In genomic region chr16:67249178-67249759, GRCh38 we compare ENCODE assay signal across 7 cellular contexts. TPM values are rescaled to one million over a fixed set of nuclear protein-coding genes. Genes with fewer than 3 reads are reported as not detected.
DNase-seq lines count a peak whose midpoint lies in the region; ATAC-seq and TF ChIP-seq lines count a peak whose summit lies in the region.

No MANE protein-coding gene starts in this region.

- DNase-seq in H7: no peak
- DNase-seq in hepatic stellate cell (ENCODE audit: low spot score): peak; percentile 31
- no peak for DNase-seq in stimulated activated effector memory CD8-positive, alpha-beta T cell treated with anti-CD3 and anti-CD28 coated beads, Interleukin-12 subunit alpha, Interleukin-12 subunit beta, amount 100 ng/mL, for 72 hours (ENCODE audit: low spot score in 2 of 2)

- peak overlapping the region; percentile 96 for H3K27ac Mint-ChIP-seq in stimulated activated effector memory CD8-positive, alpha-beta T cell treated with anti-CD3 and anti-CD28 coated beads, Interleukin-12 subunit alpha, Interleukin-12 subunit beta, amount 100 ng/mL, for 72 hours

- H3K4me3 ChIP-seq in H7 (ENCODE audit: insufficient read depth, low read depth, low read length) (peak overlapping the region; percentile 67), WI38 (ENCODE audit: low read depth, low read length) (peak overlapping the region; percentile 72)

- H3K27me3 ChIP-seq in H7 (ENCODE audit: control insufficient read depth, insufficient read depth, low read length): peaks cover 28% of the 10 kb centered on the region

- no peaks in the 10 kb centered on the region for H3K9me3 Mint-ChIP-seq in stimulated activated effector memory CD8-positive, alpha-beta T cell treated with anti-CD3 and anti-CD28 coated beads, Interleukin-12 subunit alpha, Interleukin-12 subunit beta, amount 100 ng/mL, for 72 hours

- H3K4me1 Mint-ChIP-seq in stimulated activated effector memory CD8-positive, alpha-beta T cell treated with anti-CD3 and anti-CD28 coated beads, Interleukin-12 subunit alpha, Interleukin-12 subunit beta, amount 100 ng/mL, for 72 hours: peaks cover 39% of the 10 kb centered on the region

- H3K36me3 Mint-ChIP-seq in stimulated activated effector memory CD8-positive, alpha-beta T cell treated with anti-CD3 and anti-CD28 coated beads, Interleukin-12 subunit alpha, Interleukin-12 subunit beta, amount 100 ng/mL, for 72 hours: peaks cover 17% of the 10 kb centered on the region

- no peak for TF ChIP-seq CTCF in WI38 (IDR thresholded peaks at IDR 0.05; ENCODE audit: low read depth, low read length)

- peaks cover 2% of the 10 kb centered on the region for H3K36me3 ChIP-seq in H7 (replicated peaks; ENCODE audit: control insufficient read depth, insufficient read depth, low read length)

- no peak for ATAC-seq in stimulated activated effector memory CD8-positive, alpha-beta T cell treated with anti-CD3 and anti-CD28 coated beads, Interleukin-12 subunit alpha, Interleukin-12 subunit beta, amount 100 ng/mL, for 72 hours
- ATAC-seq in GM19467 (IDR thresholded peaks at IDR 0.05; ENCODE audit: unreplicated experiment) (no peak), esophagus mucosa (no peak), HG03196 (IDR thresholded peaks at IDR 0.05; ENCODE audit: unreplicated experiment) (no peak)

- peak overlapping the region; percentile 86 for H3K4me3 Mint-ChIP-seq in stimulated activated effector memory CD8-positive, alpha-beta T cell treated with anti-CD3 and anti-CD28 coated beads, Interleukin-12 subunit alpha, Interleukin-12 subunit beta, amount 100 ng/mL, for 72 hours

RNA-seq across cellular contexts. Expression of gene SLC9A5, which starts 0.5 kb away (rescaled TPM):
- 1.6 and 2.5 TPM in 2 replicates for total RNA-seq in H7 (2014; rRNA removed; shearing (Covaris generic))
- total RNA-seq in esophagus mucosa: 0.08 TPM

RNA-seq across cellular contexts. Expression of gene FHOD1, which starts 2.0 kb away (rescaled TPM):
- 22.4 and 37.4 TPM in 2 replicates for total RNA-seq in H7 (2014; rRNA removed; shearing (Covaris generic))
- total RNA-seq in esophagus mucosa: 7.4 TPM

RNA-seq across cellular contexts. Expression of gene TMEM208, which starts 22.3 kb away (rescaled TPM):
- 19.3 and 27.3 TPM in 2 replicates for total RNA-seq in H7 (2014; rRNA removed; shearing (Covaris generic))
- total RNA-seq in esophagus mucosa: 25.3 TPM

RNA-seq across cellular contexts. Expression of gene PLEKHG4, which starts 30.1 kb away (rescaled TPM):
- total RNA-seq in H7 (2014; rRNA removed; shearing (Covaris generic)): 9.6 and 15.0 TPM in 2 replicates
- total RNA-seq in esophagus mucosa: 4.9 TPM

RNA-seq across cellular contexts. Expression of gene ELMO3, which starts 50.3 kb away (rescaled TPM):
- total RNA-seq in H7 (2014; rRNA removed; shearing (Covaris generic)): 10.4 and 11.4 TPM in 2 replicates
- total RNA-seq in esophagus mucosa: 26.3 TPM
